Comparison of ENCODE assay signal across 8 cellular contexts in genomic region chr4:89283226-89283974, GRCh38. TPM values are rescaled to one million over a fixed set of nuclear protein-coding genes. Genes with fewer than 3 reads are reported as not detected.
DNase-seq lines count a peak whose midpoint lies in the region; ATAC-seq, FAIRE-seq and TF ChIP-seq lines count a peak whose summit lies in the region.
"Had no signal": no experiment of that assay in that cellular context is flagged by ENCODE, and none has a peak within 500 bp of the region (broad histone marks: within the 10 kb centered on the region; RNA-seq: fewer than 3 reads in every experiment).

No MANE protein-coding gene starts in this region.

- H4K5ac ChIP-seq in H1 (ENCODE audit: insufficient read length, low read depth, low read length): no peak overlapping the region

- H2AK5ac ChIP-seq in H1 (ENCODE audit: low read depth, low read length) (no peak overlapping the region), neuronal stem cell (ENCODE audit: low read depth, low read length) (no peak overlapping the region)

- no peaks in the 10 kb centered on the region for H3K79me2 ChIP-seq in HCT116 (ENCODE audit: insufficient read depth, low read length)
- H3K79me2 ChIP-seq in H1 (ENCODE audit: control insufficient read depth in 1 of 2, insufficient read depth in 2 of 2, low read length in 2 of 2): no peaks in the 10 kb centered on the region

- H2AFZ ChIP-seq in HCT116 (ENCODE audit: low read depth, low read length, poor library complexity, severe bottlenecking) (no peak overlapping the region), H1 (ENCODE audit: low read length) (no peak overlapping the region), neuronal stem cell (ENCODE audit: low read length) (no peak overlapping the region)

- no peak for FAIRE-seq in H1 (lab: Jason Lieb, UNC)

- no peaks in the 10 kb centered on the region for H3K36me3 ChIP-seq in HCT116 (ENCODE audit: control insufficient read depth in 1 of 2, insufficient read depth in 2 of 2, low read length in 2 of 2)
- no peaks in the 10 kb centered on the region for H3K36me3 ChIP-seq in H1 (ENCODE audit: control insufficient read depth in 2 of 4, insufficient read depth in 4 of 4, low read length in 3 of 4)
- no peaks in the 10 kb centered on the region for H3K36me3 ChIP-seq in neuronal stem cell (replicated peaks in 1 of 2; ENCODE audit: control insufficient read depth in 2 of 2, insufficient read depth in 2 of 2, low read length in 2 of 2)

- H3K4me1 ChIP-seq in HCT116 (ENCODE audit: control insufficient read depth in 1 of 2, insufficient read depth in 2 of 2, low read length in 2 of 2) (peaks cover 0 to 6% of the 10 kb centered on the region in 2 experiments; a peak in 2 of 4 replicates), H1 (replicated peaks in 1 of 4; ENCODE audit: control insufficient read depth in 3 of 4, insufficient read depth in 4 of 4, low read length in 3 of 4) (peaks cover 0 to 3% (median 0%) of the 10 kb centered on the region in 4 experiments; a peak in 2 of 7 replicates), neuronal stem cell (ENCODE audit: control insufficient read depth in 2 of 2, insufficient read depth in 1 of 2, low read depth in 1 of 2, low read length in 2 of 2) (no peaks in the 10 kb centered on the region)

- H2BK12ac ChIP-seq in H1 (ENCODE audit: low read depth, low read length) (0 out of 2 replicates have a peak overlapping the region, but pooled peaks have one; percentile 18), neuronal stem cell (ENCODE audit: low read length) (no peak overlapping the region)

- CTCF ChIA-PET in HCT116 (lab: Charles Lee) (no interaction called here), H1 (lab: Charles Lee; ENCODE audit: partially characterized antibody) (interaction anchor here (0.6 to 2.2 kb wide), 3 partner anchors 11 to 957 kb away, joined by 3 to 6 read pairs (median 4); no protein-coding TSS in a partner anchor)

- no peak overlapping the region for H3K9ac ChIP-seq in HCT116 (ENCODE audit: low read length)
- no peak overlapping the region for H3K9ac ChIP-seq in H1 (replicated peaks in 1 of 4; ENCODE audit: extremely low read depth in 1 of 4, low read depth in 3 of 4, low read length in 3 of 4)
- H3K9ac ChIP-seq in neuronal stem cell (ENCODE audit: low read depth, low read length, poor library complexity): no peak overlapping the region

- POLR2A ChIA-PET in HCT116 (lab: Charles Lee): no interaction called here
- POLR2A ChIA-PET in H1 (lab: Charles Lee; ENCODE audit: partially characterized antibody): interaction anchor here (1.3 kb wide), 1 partner anchor 17 kb away, joined by 3 read pairs; no protein-coding TSS in a partner anchor

- no peaks in the 10 kb centered on the region for H4K20me1 ChIP-seq in HCT116 (ENCODE audit: insufficient read depth)
- H4K20me1 ChIP-seq in H1 (replicated peaks in 1 of 2; ENCODE audit: control insufficient read depth in 1 of 2, insufficient read depth in 2 of 2, low read length in 2 of 2): no peaks in the 10 kb centered on the region

- no peaks in the 10 kb centered on the region for H3K79me1 ChIP-seq in H1 (ENCODE audit: low read depth, low read length)
- H3K79me1 ChIP-seq in neuronal stem cell (ENCODE audit: low read depth, low read length): no peaks in the 10 kb centered on the region

- no peaks in the 10 kb centered on the region for H3K9me2 ChIP-seq in HCT116 (ENCODE audit: insufficient read depth)

- 93% methylated on average over 5 of the region's 5 CpGs; no CpG with 5 or more reads in 1 of the 2 experiments for WGBS in H1 (ENCODE audit: extremely low coverage in 1 of 2, insufficient coverage in 1 of 2, insufficient read length in 1 of 2, insufficient replicate concordance in 2 of 2, low coverage in 1 of 2, low lambda C conversion rate in 2 of 2, missing lambda C conversion rate in 1 of 2), 2 experiments
- WGBS in neuronal stem cell (ENCODE audit: extremely low coverage in 2 of 2, insufficient read length in 2 of 2, insufficient replicate concordance in 1 of 2), 2 donors: no CpG with 5 or more reads among the region's 5 CpGs

- no peak overlapping the region for H4K8ac ChIP-seq in H1 (ENCODE audit: extremely low read depth, insufficient read depth, low read length)
- H4K8ac ChIP-seq in neuronal stem cell (ENCODE audit: low read depth, low read length): no peak overlapping the region

- H2BK5ac ChIP-seq in H1 (ENCODE audit: low read depth, low read length) (no peak overlapping the region), neuronal stem cell (ENCODE audit: low read length) (no peak overlapping the region)

- TF ChIP-seq POLR2A in HCT116 (IDR thresholded peaks at IDR 0.05; ENCODE audit: borderline replicate concordance, extremely low read depth, insufficient read depth, insufficient read length) (no peak), H1 (IDR thresholded peaks at IDR 0.05; ENCODE audit: control extremely low read depth in 1 of 2, low read depth in 2 of 2, low read length in 2 of 2) (no peak)

- H2BK15ac ChIP-seq in H1 (ENCODE audit: low read length) (no peak overlapping the region), neuronal stem cell (ENCODE audit: low read length) (no peak overlapping the region)

- H3K4ac ChIP-seq in H1 (replicated peaks; ENCODE audit: insufficient read length, low read depth, low read length) (no peak overlapping the region), neuronal stem cell (ENCODE audit: low read length) (no peak overlapping the region)

- BruUV-seq in HCT116 (replicated peaks; lab: Mats Ljungman, UMichigan): no TSS peak

- H3K27ac ChIP-seq in HCT116 (ENCODE audit: low read depth, low read length): no peak overlapping the region
- H3K27ac ChIP-seq in H1 (ENCODE audit: low read depth, low read length): no peak overlapping the region
- no peak overlapping the region for H3K27ac ChIP-seq in neuronal stem cell (replicated peaks; ENCODE audit: low read length)

- H2BK120ac ChIP-seq in H1 (replicated peaks; ENCODE audit: low read depth, low read length) (no peak overlapping the region), neuronal stem cell (ENCODE audit: low read depth, low read length) (no peak overlapping the region)

- RAD21 ChIA-PET in HCT116 (lab: Charles Lee; ENCODE audit: low non-redundant PET in 1 of 2, low total read pairs in 2 of 2, uncharacterized antibody in 2 of 2, unreplicated experiment in 2 of 2): no interaction called here

- H3K23ac ChIP-seq in H1 (ENCODE audit: insufficient read length) (no peak overlapping the region), neuronal stem cell (ENCODE audit: low read depth, low read length, poor library complexity) (no peak overlapping the region)

- TF ChIP-seq CTCF in HCT116 (IDR thresholded peaks at IDR 0.05 in 2 of 3, conservative IDR thresholded peaks at IDR 0.05 in 1 of 3; ENCODE audit: borderline replicate concordance in 1 of 3, insufficient read depth in 1 of 3, low read depth in 2 of 3, low read length in 2 of 3) (no peak), H1 (IDR thresholded peaks at IDR 0.05; ENCODE audit: control extremely low read depth in 1 of 3, insufficient read depth in 1 of 3, low read depth in 1 of 3, low read length in 3 of 3) (no peak)

- H3K56ac ChIP-seq in H1 (replicated peaks; ENCODE audit: insufficient read length, low read depth, low read length): no peak overlapping the region

- intact Hi-C loops in HCT116 (cut with micrococcal nuclease): no loop called here

- H3K27me3 ChIP-seq in HCT116 (ENCODE audit: insufficient read depth, low read length) (no peaks in the 10 kb centered on the region), H1 (replicated peaks in 1 of 4; ENCODE audit: control insufficient read depth in 3 of 4, extremely low read depth in 1 of 4, insufficient read depth in 3 of 4, low read length in 3 of 4) (no peaks in the 10 kb centered on the region), neuronal stem cell (ENCODE audit: control insufficient read depth in 3 of 3, insufficient read depth in 3 of 3, low read depth in 1 of 3, low read length in 3 of 3) (no peaks in the 10 kb centered on the region)

- H3K4me2 ChIP-seq in HCT116 (ENCODE audit: low read length) (no peak overlapping the region), H1 (ENCODE audit: insufficient read depth in 1 of 2, low read depth in 2 of 2, low read length in 2 of 2) (no peak overlapping the region), neuronal stem cell (ENCODE audit: insufficient read depth, low read length, poor library complexity, severe bottlenecking) (no peak overlapping the region)

- DNase-seq in HCT116 (ENCODE audit: low read depth, low spot score) (no peak), T-helper 2 cell (peak in 3 of 5 experiments; percentile 40 to 86 (median 64)), H1 (ENCODE audit: low read depth in 1 of 2, low spot score in 2 of 2) (no peak), renal cortical epithelial cell (ENCODE audit: low read depth) (peak; percentile 90), HuH-7 (ENCODE audit: low spot score) (no peak), NCI-H1436 (lab: John Stamatoyannopoulos, UW) (no peak), neuronal stem cell (ENCODE audit: low spot score) (no peak)
- DNase-seq: NCI-H526 treated with DMSO at 0.1 percent for 48 hours had no signal

- no peak for TF ChIP-seq RAD21 in HCT116 (IDR thresholded peaks at IDR 0.05; ENCODE audit: low read depth)
- TF ChIP-seq RAD21 in H1 (IDR thresholded peaks at IDR 0.05 in 1 of 2, conservative IDR thresholded peaks at IDR 0.05 in 1 of 2; ENCODE audit: low read depth in 2 of 2, low read length in 2 of 2): no peak

- TF ChIP-seq EP300 in H1 (IDR thresholded peaks at IDR 0.05; ENCODE audit: borderline replicate concordance in 1 of 2, low read depth in 2 of 2, low read length in 2 of 2): no peak

- no peak for ATAC-seq in HCT116

- H3K9me3 ChIP-seq in HCT116 (ENCODE audit: control insufficient read depth in 1 of 2, insufficient read depth in 1 of 2, low read depth in 1 of 2, low read length in 2 of 2): no peaks in the 10 kb centered on the region
- H3K9me3 ChIP-seq in H1 (ENCODE audit: insufficient read depth in 2 of 2, low read depth in 1 of 2, low read length in 1 of 2): no peaks in the 10 kb centered on the region; a peak in 1 of 4 replicates
- H3K9me3 ChIP-seq in neuronal stem cell (replicated peaks in 1 of 2; ENCODE audit: control insufficient read depth in 2 of 2, insufficient read depth in 1 of 2, low read depth in 1 of 2, low read length in 2 of 2): no peaks in the 10 kb centered on the region

- no peak overlapping the region for H2BK20ac ChIP-seq in H1 (ENCODE audit: low read length)

- H3K14ac ChIP-seq in H1 (ENCODE audit: insufficient read length): no peak overlapping the region
- H3K14ac ChIP-seq in neuronal stem cell (ENCODE audit: low read length): no peak overlapping the region

- no peaks in the 10 kb centered on the region for H3K23me2 ChIP-seq in H1 (ENCODE audit: low read depth, low read length)

- no peak overlapping the region for H4K91ac ChIP-seq in H1 (replicated peaks; ENCODE audit: insufficient read length, low read length)
- no peak overlapping the region for H4K91ac ChIP-seq in neuronal stem cell (ENCODE audit: low read depth, low read length, poor library complexity)

- H3K4me3 ChIP-seq in HCT116 (replicated peaks in 1 of 2; ENCODE audit: low read depth in 1 of 2, low read length in 2 of 2): no peak overlapping the region
- no peak overlapping the region for H3K4me3 ChIP-seq in H1 (ENCODE audit: extremely low read depth in 1 of 4, insufficient read depth in 2 of 4, low read depth in 3 of 4, low read length in 4 of 4)
- H3K4me3 ChIP-seq in neuronal stem cell (ENCODE audit: low read length in 2 of 2): no peak overlapping the region

- H3K18ac ChIP-seq in H1 (ENCODE audit: extremely low read depth, low read length) (no peak overlapping the region), neuronal stem cell (ENCODE audit: low read length) (no peak overlapping the region)

RNA-seq across cellular contexts. Expression of gene GPRIN3, which starts 24.2 kb away (rescaled TPM):
- total RNA-seq in HCT116 (2021; ENCODE audit: unreplicated experiment): 0.39 TPM
- 0.05 and 0.12 TPM in 2 replicates for polyA plus RNA-seq in HCT116 (2012)
- 1.4 and 1.6 TPM in 2 replicates for total RNA-seq in H1 (2021; fragmentation: NEBNext Ultra II Directional; extraction: Animal tissue kit (Norgen Biotek cat#: 25700))
- 0.16 and 0.17 TPM in 2 replicates for polyA plus RNA-seq in H1 (2011; rRNA removed)
- polyA plus RNA-seq in H1 (2011; cell fraction: cytosol; rRNA removed): 0.18 TPM
- polyA plus RNA-seq in H1 (2011; cell fraction: nucleus; rRNA removed): 0.41 TPM
- 0.29 to 0.43 TPM (median 0.41 TPM) in 4 replicates for polyA plus RNA-seq in H1 (2012, experiment 1 of 2)
- 0.04 TPM for polyA plus RNA-seq in H1 (2012, experiment 2 of 2)
- polyA plus RNA-seq in H1 (2013, experiment 1 of 2): 0.43 TPM
- polyA plus RNA-seq in H1 (2013, experiment 2 of 2): 0.44 TPM
- polyA minus RNA-seq in H1 (2011; rRNA and poly(A)+ RNA removed): 1.4 and 1.8 TPM in 2 replicates
- 0.73 TPM for polyA minus RNA-seq in H1 (2011; cell fraction: cytosol; rRNA and poly(A)+ RNA removed)
- 1.9 TPM for polyA minus RNA-seq in H1 (2011; cell fraction: nucleus; rRNA and poly(A)+ RNA removed)
- total RNA-seq in renal cortical epithelial cell: 0.87 and 3.5 TPM in 2 replicates
- polyA plus RNA-seq in neuronal stem cell (2013, experiment 1 of 2): 0.11 TPM
- 0.08 TPM for polyA plus RNA-seq in neuronal stem cell (2013, experiment 2 of 2)

Comparison
In these comparisons a context has a peak if more than half of its experiments do, and no peak if none do; other contexts are left out.
1. DNase-seq: peak in T-helper 2 cell (3 of 5) and renal cortical epithelial cell (single experiment); none in HCT116 (single experiment), H1 (0 of 2), HuH-7 (single experiment), NCI-H1436 (single experiment) and neuronal stem cell (single experiment).
2. Of the 16 proteins assayed by ChIP-seq in both H1 and HCT116: peak only in H1: none; only in HCT116: CEBPB and FOSL1; in both: none; in neither: 14.